ENCODE assay signal across 11 cellular contexts in the genomic region with DNA sequence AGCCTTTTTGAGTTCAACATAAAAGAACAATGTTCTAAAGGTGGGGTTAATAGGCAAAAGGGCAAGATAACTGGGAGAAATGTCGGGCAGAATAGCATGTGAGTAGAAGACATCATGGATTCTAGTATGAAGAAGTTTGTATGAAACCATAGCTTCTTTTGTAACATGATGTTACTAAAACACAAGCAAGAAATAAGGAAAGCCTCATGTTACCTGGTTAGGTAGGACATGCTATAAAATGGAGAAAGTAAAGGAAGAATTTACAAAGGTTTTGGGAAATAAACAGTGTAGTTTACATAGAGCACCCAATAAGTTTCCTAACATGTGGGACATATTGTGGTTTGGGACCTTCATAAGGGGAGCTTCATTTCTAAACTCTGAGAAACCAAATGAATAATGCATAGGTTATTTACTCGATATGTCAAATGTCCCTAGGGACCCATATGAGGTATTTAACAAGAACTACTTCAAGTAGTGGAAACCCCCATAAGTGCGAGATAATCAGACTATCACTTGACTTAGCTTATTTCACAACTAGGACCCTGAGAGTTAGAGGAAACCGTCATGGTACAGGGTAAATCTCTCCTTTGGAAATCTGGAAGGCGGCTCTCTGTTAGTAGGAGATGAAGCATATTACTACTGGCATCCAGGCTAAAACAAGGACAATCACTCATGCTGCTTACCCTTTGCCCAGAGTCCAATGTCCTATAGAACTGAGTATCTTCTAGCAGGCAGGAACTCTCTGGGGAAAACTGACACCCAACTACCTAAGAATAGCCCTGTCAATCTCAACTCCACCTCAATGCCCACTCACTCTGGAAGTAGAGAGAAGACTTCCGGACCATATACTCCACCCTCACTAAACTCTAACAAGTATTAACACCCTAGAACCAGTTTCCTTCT. TPM values are rescaled to one million over a fixed set of nuclear protein-coding genes. Genes with fewer than 3 reads are reported as not detected.
DNase-seq lines count a peak whose midpoint lies in the region; ATAC-seq and TF ChIP-seq lines count a peak whose summit lies in the region.
"Had no signal": no experiment of that assay in that cellular context is flagged by ENCODE, and none has a peak within 500 bp of the region (broad histone marks: within the 10 kb centered on the region; RNA-seq: fewer than 3 reads in every experiment).

No MANE protein-coding gene starts in this region.

- intact Hi-C loops in breast epithelium (cut with DNase I; ENCODE audit: low total_unique reads): no loop called here

- peaks cover 13% of the 10 kb centered on the region for H3K36me3 Mint-ChIP-seq in nephron (ENCODE audit: low read depth)

- H3K9me3 ChIP-seq in breast epithelium: no peaks in the 10 kb centered on the region
- H3K9me3 ChIP-seq: body of pancreas, upper lobe of left lung had no signal

- TF ChIP-seq CTCF in nephron (IDR thresholded peaks at IDR 0.05; ENCODE audit: unreplicated experiment in 3 of 3) (no peak), breast epithelium (IDR thresholded peaks at IDR 0.05) (no peak)

- H3K36me3 ChIP-seq in breast epithelium: no peaks in the 10 kb centered on the region

- TF ChIP-seq POLR2A in erythroblast (IDR thresholded peaks at IDR 0.05; ENCODE audit: low read length) (no peak), breast epithelium (IDR thresholded peaks at IDR 0.05) (no peak)

- H3K27ac ChIP-seq in breast epithelium: no peak overlapping the region
- H3K27ac ChIP-seq: upper lobe of left lung had no signal

- H3K27me3 ChIP-seq in breast epithelium: no peaks in the 10 kb centered on the region
- H3K27me3 ChIP-seq: body of pancreas, upper lobe of left lung had no signal

- peak; percentile 68 for ATAC-seq in GM18870 (IDR thresholded peaks at IDR 0.05; ENCODE audit: unreplicated experiment)
- ATAC-seq in GM21786 (IDR thresholded peaks at IDR 0.05; ENCODE audit: unreplicated experiment): peak; percentile 79
- ATAC-seq: body of pancreas had no signal

- no peaks in the 10 kb centered on the region for H3K9me3 Mint-ChIP-seq in nephron

- H3K4me1 Mint-ChIP-seq in nephron: no peaks in the 10 kb centered on the region

- H3K4me3 Mint-ChIP-seq in nephron: no peak overlapping the region

- H3K27ac Mint-ChIP-seq in nephron: peak overlapping the region in 2 of 3 experiments; percentile 68 to 85

- no peaks in the 10 kb centered on the region for H3K27me3 Mint-ChIP-seq in nephron (ENCODE audit: low read depth)

- H3K4me3 ChIP-seq in breast epithelium: no peak overlapping the region
- H3K4me3 ChIP-seq: body of pancreas, smooth muscle cell, upper lobe of left lung had no signal

- peak; percentile 77 for DNase-seq in HT-29 (ENCODE audit: low spot score)
- no peak for DNase-seq in NCI-H510A treated with DMSO at 0.1 percent for 48 hours (lab: John Stamatoyannopoulos, UW)
- DNase-seq in NCI-H1436 treated with DMSO at 0.1 percent for 48 hours (lab: John Stamatoyannopoulos, UW): no peak
- no peak for DNase-seq in erythroblast (lab: John Stamatoyannopoulos, UW)
- no peak for DNase-seq in breast epithelium (ENCODE audit: low spot score in 2 of 2)
- DNase-seq: body of pancreas, upper lobe of left lung had no signal

- H3K4me1 ChIP-seq in breast epithelium: no peaks in the 10 kb centered on the region
- H3K4me1 ChIP-seq: upper lobe of left lung had no signal

RNA-seq across cellular contexts. Expression of a gene that starts 57.5 kb away (rescaled TPM):
- 47.7 and 50.7 TPM in 2 replicates for total RNA-seq in HT-29 (2014; rRNA removed; shearing (Covaris generic))
- total RNA-seq in breast epithelium: 10 to 100 TPM; 58.3 to 87.1 (median 63.7) TPM
